Comparison of ENCODE assay signal across 9 cellular contexts in genomic region chr6:87714093-87714809, GRCh38. TPM values are rescaled to one million over a fixed set of nuclear protein-coding genes. Genes with fewer than 3 reads are reported as not detected.
DNase-seq lines count a peak whose midpoint lies in the region; ATAC-seq lines count a peak whose summit lies in the region.
"Had no signal": no experiment of that assay in that cellular context is flagged by ENCODE, and none has a peak within 500 bp of the region (broad histone marks: within the 10 kb centered on the region; RNA-seq: fewer than 3 reads in every experiment).

No MANE protein-coding gene starts in this region.

- intact Hi-C loops in left cardiac atrium (cut with DNase I), result no loop called here

- no peak overlapping the region for H3K4me3 ChIP-seq in skeletal muscle cell (ENCODE audit: low read depth, low read length)

- DNase-seq in NK-92 treated with Interleukin-12 subunit alpha and Interleukin-12 subunit beta, amount 100 ng/mL, for 24 hours (lab: John Stamatoyannopoulos, UW), result peak; percentile 41
- DNase-seq in NK-92 (lab: John Stamatoyannopoulos, UW; ENCODE audit: unreplicated experiment) (no peak), amniotic epithelial cell (ENCODE audit: low read depth) (peak; percentile 79), skeletal muscle cell (ENCODE audit: low read depth) (peak; percentile 85), left cardiac atrium (no peak), pons (ENCODE audit: low spot score) (no peak)
- no peak for DNase-seq in central memory CD4-positive, alpha-beta T cell
- DNase-seq: stimulated activated CD4-positive, alpha-beta T cell treated with anti-CD3 and anti-CD28 coated beads, Interleukin-4, amount 100 ng/mL, for 1 hour had no signal

- peak; percentile 63 for ATAC-seq in HG03378 (IDR thresholded peaks at IDR 0.05; ENCODE audit: unreplicated experiment)
- ATAC-seq in left cardiac atrium, result no peak

RNA-seq across cellular contexts. Expression of gene AKIRIN2, which starts 12.2 kb away (rescaled TPM):
- 10 to 100 TPM; 34.0 to 38.1 TPM for total RNA-seq in left cardiac atrium

Comparison
In these comparisons a context has a peak if more than half of its experiments do, and no peak if none do; other contexts are left out.
1. DNase-seq: peak in NK-92 treated with Interleukin-12 subunit alpha and Interleukin-12 subunit beta, amount 100 ng/mL, for 24 hours (single experiment), amniotic epithelial cell (single experiment) and skeletal muscle cell (single experiment); none in NK-92 (single experiment), central memory CD4-positive, alpha-beta T cell (single experiment), left cardiac atrium (single experiment) and pons (single experiment).